8 cellular contexts compared by ENCODE assay signal in genomic region chr7:133081605-133082389, GRCh38. TPM values are rescaled to one million over a fixed set of nuclear protein-coding genes. Genes with fewer than 3 reads are reported as not detected.
DNase-seq lines count a peak whose midpoint lies in the region; ATAC-seq, FAIRE-seq and TF ChIP-seq lines count a peak whose summit lies in the region.

Gene CHCHD3 (minus strand): TSS chr7:133082090. CDS start chr7:133081937, 153 bp downstream.

- H2BK120ac ChIP-seq in IMR-90 (ENCODE audit: low read depth, low read length), result no peak within 1 kb of the TSS

- peak; percentile 43; the same call in 1 of the 2 replicates for TF ChIP-seq POLR2A in IMR-90 (IDR thresholded peaks at IDR 0.05; ENCODE audit: low read depth, low read length)
- TF ChIP-seq POLR2A in endothelial cell of umbilical vein (IDR thresholded peaks at IDR 0.05; ENCODE audit: low read depth, low read length), result peak; percentile 68

- H3K18ac ChIP-seq in IMR-90 (ENCODE audit: low read depth, low read length), result no peak within 1 kb of the TSS; the same call in 1 of the 2 replicates

- TF ChIP-seq CTCF in IMR-90 (conservative IDR thresholded peaks at IDR 0.05; ENCODE audit: low read depth, low read length), result no peak
- no peak for TF ChIP-seq CTCF in endothelial cell of umbilical vein (IDR thresholded peaks at IDR 0.05; ENCODE audit: extremely low read depth in 1 of 2, insufficient read depth in 1 of 2, low read depth in 1 of 2, low read length in 2 of 2)

- H3K9ac ChIP-seq in IMR-90 (ENCODE audit: low read depth, low read length) (peak within 1 kb of the TSS; percentile 82), endothelial cell of umbilical vein (replicated peaks; ENCODE audit: extremely low read depth, insufficient read depth, low read length) (peak within 1 kb of the TSS; percentile 85)

- H2AK9ac ChIP-seq in IMR-90 (replicated peaks; ENCODE audit: low read depth, low read length, poor library complexity), result peak within 1 kb of the TSS; percentile 84

- H3K27me3 ChIP-seq in IMR-90 (ENCODE audit: control insufficient read depth, insufficient read depth, low read length) (no peaks in the 10 kb centered on the region), endothelial cell of umbilical vein (ENCODE audit: control insufficient read depth in 2 of 2, insufficient read depth in 2 of 2, low read length in 2 of 2) (no peaks in the 10 kb centered on the region)

- H3K79me2 ChIP-seq in endothelial cell of umbilical vein (ENCODE audit: control insufficient read depth, insufficient read depth, low read length), result peaks cover 45% of the 10 kb centered on the region

- no peak within 1 kb of the TSS for H2BK15ac ChIP-seq in IMR-90 (ENCODE audit: low read depth, low read length)

- peak; percentile 95 for FAIRE-seq in endothelial cell of umbilical vein (lab: Jason Lieb, UNC)

- peak; percentile 100 for DNase-seq in DMS 273 (lab: John Stamatoyannopoulos, UW; ENCODE audit: unreplicated experiment)
- peak; percentile 98 for DNase-seq in IMR-90
- DNase-seq in OCI-M1 (lab: John Stamatoyannopoulos, UW), result peak; percentile 96
- peak; percentile 96 for DNase-seq in activated T-cell treated with anti-CD3 and anti-CD28 coated beads for 24 hours (ENCODE audit: low read depth)
- DNase-seq in endothelial cell of umbilical vein (ENCODE audit: low read depth, low spot score), result peak; percentile 99
- DNase-seq in midbrain (lab: John Stamatoyannopoulos, UW), result peak; percentile 99
- peak; percentile 89 to 92 for DNase-seq in stimulated activated CD8-positive, alpha-beta memory T cell treated with anti-CD3 and anti-CD28 coated beads, Interleukin-2, amount 100 ng/mL, for 1 hour (ENCODE audit: low read depth in 2 of 2)

- 0 out of 2 replicates have a peak within 1 kb of the TSS, but pooled peaks have one; percentile 37 for H3K56ac ChIP-seq in IMR-90 (ENCODE audit: extremely low read depth, insufficient read depth, low read length)

- intact Hi-C loops in IMR-90 (cut with micrococcal nuclease) (loop anchor here (1.0 to 10.0 kb wide), 3 partner anchors 29 to 371 kb away; no protein-coding TSS in a partner anchor), endothelial cell of umbilical vein (cut with micrococcal nuclease) (loop anchor here (2.0 to 5.0 kb wide), 6 partner anchors 156 to 1046 kb away; partner anchors contain the start of genes EXOC4 and LRGUK)

- H3K4me1 ChIP-seq in IMR-90 (ENCODE audit: control insufficient read depth, insufficient read depth, low read length) (peaks cover 2% of the 10 kb centered on the region; the same call in 1 of the 2 replicates), endothelial cell of umbilical vein (ENCODE audit: control insufficient read depth, extremely low read depth, insufficient read depth, low read length) (peaks cover 14% of the 10 kb centered on the region)

- H3K9me1 ChIP-seq in IMR-90 (ENCODE audit: insufficient read depth, low read length) (no peaks in the 10 kb centered on the region; the same call in 1 of the 2 replicates), endothelial cell of umbilical vein (replicated peaks; ENCODE audit: control insufficient read depth, extremely low read depth, insufficient read depth, low read length) (no peaks in the 10 kb centered on the region)

- dilution Hi-C loops in IMR-90 (cut with HindIII; ENCODE audit: low sequenced_read_pairs, unreplicated experiment) (no loop called here), endothelial cell of umbilical vein (cut with MboI; ENCODE audit: extremely low pct_ligation_motif_present, low sequenced_read_pairs) (no loop called here)

- H4K91ac ChIP-seq in IMR-90 (ENCODE audit: insufficient read depth, low read depth, low read length), result peak within 1 kb of the TSS; percentile 11; the same call in 1 of the 2 replicates

- peak within 1 kb of the TSS; percentile 82 for H3K27ac ChIP-seq in IMR-90 (ENCODE audit: insufficient read depth, low read length)
- H3K27ac ChIP-seq in endothelial cell of umbilical vein (ENCODE audit: insufficient read depth, low read depth, low read length), result peak within 1 kb of the TSS; percentile 80

- BruUV-seq in IMR-90 (replicated peaks; lab: Mats Ljungman, UMichigan) (no TSS peak), endothelial cell of umbilical vein (replicated peaks; lab: Mats Ljungman, UMichigan) (TSS peak; percentile 49)

- WGBS in IMR-90 (ENCODE audit: extremely low coverage in 2 of 2, insufficient read length in 1 of 2), 2 experiments, result 1% methylated on average over 31 of the region's 58 CpGs; no CpG with 5 or more reads in 1 of the 2 experiments

- H3K4me2 ChIP-seq in IMR-90 (ENCODE audit: low read depth, low read length) (peak within 1 kb of the TSS; percentile 93), endothelial cell of umbilical vein (ENCODE audit: insufficient read depth, low read length) (peak within 1 kb of the TSS; percentile 99)

- peak within 1 kb of the TSS; percentile 68; the same call in 1 of the 2 replicates for H3K23ac ChIP-seq in IMR-90 (ENCODE audit: low read depth, low read length)

- H2AK5ac ChIP-seq in IMR-90 (ENCODE audit: low read depth, low read length), result peak within 1 kb of the TSS; percentile 35

- peak within 1 kb of the TSS; percentile 45 to 67; a peak in 3 of 4 replicates for H4K8ac ChIP-seq in IMR-90 (ENCODE audit: low read depth in 2 of 2, low read length in 2 of 2)

- H3K9me3 ChIP-seq in IMR-90 (ENCODE audit: control insufficient read depth, insufficient read depth, low read length), result no peaks in the 10 kb centered on the region
- H3K9me3 ChIP-seq in endothelial cell of umbilical vein (replicated peaks; ENCODE audit: control insufficient read depth, insufficient read depth, low read length), result no peaks in the 10 kb centered on the region

- H3K14ac ChIP-seq in IMR-90 (replicated peaks; ENCODE audit: low read depth, low read length), result peak within 1 kb of the TSS; percentile 55

- H2AFZ ChIP-seq in IMR-90 (replicated peaks; ENCODE audit: low read length, poor library complexity), result peak within 1 kb of the TSS; percentile 94
- peak within 1 kb of the TSS; percentile 90 for H2AFZ ChIP-seq in endothelial cell of umbilical vein (ENCODE audit: low read depth, low read length)

- H4K20me1 ChIP-seq in IMR-90 (ENCODE audit: insufficient read depth, low read length) (peaks cover 5% of the 10 kb centered on the region; the same call in 1 of the 2 replicates), endothelial cell of umbilical vein (replicated peaks; ENCODE audit: control insufficient read depth, extremely low read depth, insufficient read depth, low read length) (peaks cover 5% of the 10 kb centered on the region)

- in situ Hi-C loops in IMR-90 (cut with MboI; ENCODE audit: low sequenced_read_pairs), result no loop called here

- H3K4me3 ChIP-seq in IMR-90 (ENCODE audit: insufficient read depth, low read depth, low read length) (peak within 1 kb of the TSS; percentile 79), endothelial cell of umbilical vein (replicated peaks in 1 of 3; ENCODE audit: insufficient read depth in 1 of 3, low read depth in 1 of 3, low read length in 3 of 3) (peak within 1 kb of the TSS; percentile 88)

- H3K79me1 ChIP-seq in IMR-90 (ENCODE audit: low read depth in 1 of 2, low read length in 2 of 2), result peaks cover 10 to 33% of the 10 kb centered on the region in 2 experiments; a peak in 3 of 4 replicates

- H3K36me3 ChIP-seq in IMR-90 (ENCODE audit: control insufficient read depth, insufficient read depth, low read length) (no peaks in the 10 kb centered on the region), endothelial cell of umbilical vein (ENCODE audit: control insufficient read depth in 2 of 2, extremely low read depth in 1 of 2, insufficient read depth in 2 of 2, low read length in 2 of 2) (no peaks in the 10 kb centered on the region)

- H4K5ac ChIP-seq in IMR-90 (ENCODE audit: low read depth, low read length), result peak within 1 kb of the TSS; percentile 41

- no peak for TF ChIP-seq RAD21 in IMR-90 (IDR thresholded peaks at IDR 0.05; ENCODE audit: low read length)

- POLR2A ChIA-PET in IMR-90 (lab: Charles Lee; ENCODE audit: unreplicated experiment), result no interaction called here
- POLR2A ChIA-PET in endothelial cell of umbilical vein (lab: Charles Lee), result no interaction called here

- CTCF ChIA-PET in IMR-90 (lab: Yijun Ruan, JAX) (interaction anchor here (1.0 to 1.1 kb wide), 2 partner anchors 9 to 352 kb away, joined by 3 read pairs; no protein-coding TSS in a partner anchor), endothelial cell of umbilical vein (lab: Charles Lee) (interaction anchor here (0.7 to 1.3 kb wide), 6 partner anchors 8 to 352 kb away, joined by 3 to 10 read pairs (median 4); no protein-coding TSS in a partner anchor)

- ATAC-seq in GM21528 (IDR thresholded peaks at IDR 0.05; ENCODE audit: low FRiP score, unreplicated experiment) (peak; percentile 100), IMR-90 (ENCODE audit: low read depth) (peak; percentile 99)

- H3K4ac ChIP-seq in IMR-90 (ENCODE audit: low read depth, low read length), result peak within 1 kb of the TSS; percentile 58

- H2BK5ac ChIP-seq in IMR-90 (ENCODE audit: low read depth, low read length, poor library complexity, severe bottlenecking), result peak within 1 kb of the TSS; percentile 63

- H2BK20ac ChIP-seq in IMR-90 (ENCODE audit: low read depth, low read length), result no peak within 1 kb of the TSS

TF ChIP-seq in IMR-90, 13 proteins besides CTCF, POLR2A, EP300 and RAD21 (continues in another document):
- TF ChIP-seq RFX5 (IDR thresholded peaks at IDR 0.05; ENCODE audit: low read depth, low read length), result no peak
- 0 out of 2 replicates have a peak, but pooled peaks have one; percentile 15 for TF ChIP-seq CEBPB (IDR thresholded peaks at IDR 0.05; ENCODE audit: low read depth, low read length)

TF ChIP-seq in endothelial cell of umbilical vein, 7 proteins besides CTCF, POLR2A, EP300 and RAD21:
- peak; percentile 60 for TF ChIP-seq MAX (IDR thresholded peaks at IDR 0.05; ENCODE audit: insufficient read depth, insufficient read length)
- TF ChIP-seq POLR2AphosphoS5 (IDR thresholded peaks at IDR 0.05; ENCODE audit: insufficient read depth, low read depth, low read length), result peak; percentile 70
- TF ChIP-seq FOS (IDR thresholded peaks at IDR 0.05; ENCODE audit: borderline replicate concordance, insufficient read depth, low read length), result no peak

RNA-seq across cellular contexts. Expression of gene CHCHD3, which starts in this region (rescaled TPM):
- total RNA-seq in IMR-90 (2012; rRNA removed) (122 and 141 TPM in 2 replicates), endothelial cell of umbilical vein (63.7 and 65.3 TPM in 2 replicates)
- polyA plus RNA-seq in IMR-90 (2012; rRNA removed) (46.2 and 56.9 TPM in 2 replicates), endothelial cell of umbilical vein (17.3 and 22.0 TPM in 2 replicates)
- polyA plus RNA-seq in IMR-90 (2012; cell fraction: cytosol; rRNA removed), result 13.3 and 25.8 TPM in 2 replicates
- 3.3 and 21.3 TPM in 2 replicates for polyA plus RNA-seq in IMR-90 (2012; cell fraction: nucleus; rRNA removed; ENCODE audit: low replicate concordance)
- polyA plus RNA-seq in endothelial cell of umbilical vein (2011; cell fraction: cytosol; rRNA removed), result 53.8 and 54.4 TPM in 2 replicates
- polyA plus RNA-seq in endothelial cell of umbilical vein (2011; cell fraction: nucleus; rRNA removed), result 27.1 and 37.7 TPM in 2 replicates
- polyA plus RNA-seq in endothelial cell of umbilical vein (2012), result 40.9 and 56.2 TPM in 2 replicates
- 25.9 and 29.3 TPM in 2 replicates for polyA minus RNA-seq in endothelial cell of umbilical vein
- 57.9 TPM for polyA minus RNA-seq in endothelial cell of umbilical vein (2011; cell fraction: cytosol; rRNA and poly(A)+ RNA removed)
- 45.5 and 52.0 TPM in 2 replicates for polyA minus RNA-seq in endothelial cell of umbilical vein (2011; cell fraction: nucleus; rRNA and poly(A)+ RNA removed)

Comparison
In these comparisons a context has a peak if more than half of its experiments do, and no peak if none do; other contexts are left out.
1. Peak in every context shown above with its lines: DNase-seq, ATAC-seq, H3K4me3 ChIP-seq and H3K27ac ChIP-seq.